Comparison of ENCODE assay signal across 19 cellular contexts in genomic region chr12:89279499-89279898, GRCh38.
DNase-seq lines count a peak whose midpoint lies in the region; ATAC-seq and TF ChIP-seq lines count a peak whose summit lies in the region.
"Had no signal": no experiment of that assay in that cellular context is flagged by ENCODE, and none has a peak within 500 bp of the region (broad histone marks: within the 10 kb centered on the region; RNA-seq: fewer than 3 reads in every experiment).

No MANE protein-coding gene starts in this region.

- intact Hi-C loops in CD4-positive, alpha-beta T cell (cut with DNase I, micrococcal nuclease), result no loop called here
- intact Hi-C loops in lower lobe of right lung (cut with DNase I), result no loop called here

- no peak for TF ChIP-seq CTCF in CD4-positive, alpha-beta T cell (IDR thresholded peaks at IDR 0.05)
- TF ChIP-seq CTCF in HEK293 (tag by site-specific recombination; IDR thresholded peaks at IDR 0.05), result no peak
- TF ChIP-seq CTCF in lower lobe of right lung (IDR thresholded peaks at IDR 0.05), result no peak
- no peak for TF ChIP-seq CTCF in brain microvascular endothelial cell (IDR thresholded peaks at IDR 0.05; ENCODE audit: low read depth, low read length, missing control alignments)

- peaks cover 48% of the 10 kb centered on the region for H3K4me1 Mint-ChIP-seq in CD4-positive, alpha-beta T cell (ENCODE audit: low read depth)

- H3K4me1 ChIP-seq in HEK293 (ENCODE audit: control insufficient read depth, insufficient read depth, low read length), result no peaks in the 10 kb centered on the region
- peaks cover 16% of the 10 kb centered on the region for H3K4me1 ChIP-seq in lower lobe of right lung
- H3K4me1 ChIP-seq: A549, Caco-2 had no signal

- DNase-seq in CD4-positive, alpha-beta T cell, result no peak
- no peak for DNase-seq in lower lobe of right lung
- DNase-seq in brain microvascular endothelial cell, result no peak
- DNase-seq: 8988T; C1 segment of cervical spinal cord; Caco-2; CD8-positive, alpha-beta T cell; DMS153; EL; GDM1; GOT3; H7; HCEC 1CT had no signal

- POLR2A ChIA-PET in CD4-positive, alpha-beta T cell (lab: Charles Lee), result no interaction called here
- POLR2A ChIA-PET in HEK293 (lab: Yijun Ruan, JAX), result no interaction called here

- H3K4me3 ChIP-seq in HEK293 (ENCODE audit: low read depth, low read length) (no peak overlapping the region), lower lobe of right lung (no peak overlapping the region), brain microvascular endothelial cell (ENCODE audit: low read depth, low read length) (no peak overlapping the region)
- H3K4me3 ChIP-seq: A549, GM12878 had no signal

- CTCF ChIA-PET in CD4-positive, alpha-beta T cell (lab: Charles Lee), result no interaction called here
- CTCF ChIA-PET in HEK293 (lab: Yijun Ruan, JAX), result no interaction called here

- no peaks in the 10 kb centered on the region for H3K27me3 Mint-ChIP-seq in CD4-positive, alpha-beta T cell

- H3K27ac ChIP-seq in CD4-positive, alpha-beta T cell (ENCODE audit: low read depth, low read length), result no peak overlapping the region
- no peak overlapping the region for H3K27ac ChIP-seq in HEK293 (ENCODE audit: extremely low read depth, low read depth, low read length)
- H3K27ac ChIP-seq in lower lobe of right lung, result no peak overlapping the region
- H3K27ac ChIP-seq in brain microvascular endothelial cell, result no peak overlapping the region
- H3K27ac ChIP-seq: A549 had no signal

- in situ Hi-C loops in brain microvascular endothelial cell (cut with HindIII; ENCODE audit: low pct_ligation_motif_present, low sequenced_read_pairs), result no loop called here

- H3K36me3 ChIP-seq in HEK293 (ENCODE audit: control insufficient read depth in 2 of 2, insufficient read depth in 1 of 2, low read length in 2 of 2) (no peaks in the 10 kb centered on the region), lower lobe of right lung (no peaks in the 10 kb centered on the region), brain microvascular endothelial cell (replicated peaks) (no peaks in the 10 kb centered on the region)

- peak overlapping the region; percentile 49 for H3K27ac Mint-ChIP-seq in CD4-positive, alpha-beta T cell
- H3K27ac Mint-ChIP-seq: CD8-positive, alpha-beta T cell had no signal

- ATAC-seq in CD4-positive, alpha-beta T cell (ENCODE audit: poor library complexity), result no peak
- ATAC-seq in SK-N-SH treated with all-trans-retinoic acid at 6 μM for 48 hours, result no peak
- ATAC-seq in lower lobe of right lung, result no peak
- ATAC-seq in GM19351 (IDR thresholded peaks at IDR 0.05; ENCODE audit: unreplicated experiment), result no peak
- ATAC-seq in HG03520 (IDR thresholded peaks at IDR 0.05; ENCODE audit: unreplicated experiment), result no peak
- ATAC-seq: A549; CD8-positive, alpha-beta T cell; GM12878 had no signal

- H3K27me3 ChIP-seq in CD4-positive, alpha-beta T cell (ENCODE audit: control insufficient read depth, insufficient read depth, low read length), result no peaks in the 10 kb centered on the region
- H3K27me3 ChIP-seq in lower lobe of right lung (ENCODE audit: low read depth) (no peaks in the 10 kb centered on the region), brain microvascular endothelial cell (replicated peaks) (no peaks in the 10 kb centered on the region)

- H3K4me3 Mint-ChIP-seq in CD4-positive, alpha-beta T cell, result peak overlapping the region; percentile 34
- H3K4me3 Mint-ChIP-seq: CD8-positive, alpha-beta T cell had no signal

- no peaks in the 10 kb centered on the region for H3K36me3 Mint-ChIP-seq in CD4-positive, alpha-beta T cell (ENCODE audit: low read depth)
- H3K36me3 Mint-ChIP-seq: CD8-positive, alpha-beta T cell had no signal

- peaks cover 4% of the 10 kb centered on the region for H3K9me3 Mint-ChIP-seq in CD4-positive, alpha-beta T cell
- H3K9me3 Mint-ChIP-seq: CD8-positive, alpha-beta T cell had no signal

- no peaks in the 10 kb centered on the region for H3K9me3 ChIP-seq in CD4-positive, alpha-beta T cell (ENCODE audit: control insufficient read depth, low read length)
- H3K9me3 ChIP-seq in HEK293 (ENCODE audit: control insufficient read depth, insufficient read depth, low read depth, low read length) (no peaks in the 10 kb centered on the region), lower lobe of right lung (no peaks in the 10 kb centered on the region)
- H3K9me3 ChIP-seq: A549, Caco-2 had no signal

TF ChIP-seq in HEK293, 187 proteins besides CTCF, POLR2A, EP300 and RAD21 (continues in another document):
- TF ChIP-seq ZNF146 (tag by site-specific recombination; IDR thresholded peaks at IDR 0.05), result 0 out of 2 replicates have a peak, but pooled peaks have one; percentile 27
- no peak for TF ChIP-seq ELK4 (IDR thresholded peaks at IDR 0.05; ENCODE audit: borderline replicate concordance, low read depth, low read length)

TF ChIP-seq in SK-N-SH treated with all-trans-retinoic acid at 6 μM for 48 hours, 23 proteins besides CTCF, POLR2A, EP300 and RAD21:
- no peak for TF ChIP-seq RARB (CRISPR knock-in tag; IDR thresholded peaks at IDR 0.05)
- peak; percentile 58; the same call in 1 of the 2 replicates for TF ChIP-seq ZNF8 (CRISPR knock-in tag; IDR thresholded peaks at IDR 0.05)
- TF ChIP-seq BACH2 (CRISPR knock-in tag; IDR thresholded peaks at IDR 0.05; ENCODE audit: borderline replicate concordance), result peak; percentile 64; the same call in 1 of the 2 replicates
- 0 out of 2 replicates have a peak, but pooled peaks have one; percentile 38 for TF ChIP-seq ARNTL (CRISPR knock-in tag; IDR thresholded peaks at IDR 0.05; ENCODE audit: borderline replicate concordance, low read depth)
- peak; percentile 71; the same call in 1 of the 2 replicates for TF ChIP-seq PPARA (CRISPR knock-in tag; IDR thresholded peaks at IDR 0.05; ENCODE audit: borderline replicate concordance)
- TF ChIP-seq TCF4 (CRISPR knock-in tag; IDR thresholded peaks at IDR 0.05; ENCODE audit: borderline replicate concordance), result no peak
- peak; percentile 57; the same call in 1 of the 2 replicates for TF ChIP-seq ZNF70 (CRISPR knock-in tag; IDR thresholded peaks at IDR 0.05)
- TF ChIP-seq CSDC2 (CRISPR knock-in tag; IDR thresholded peaks at IDR 0.05), result no peak
TF ChIP-seq in SK-N-SH treated with all-trans-retinoic acid at 6 μM for 48 hours: peak in this region for 5.
